In genomic region chr18:35635171-35635570, GRCh38 we compare ENCODE assay signal across 19 cellular contexts. TPM values are rescaled to one million over a fixed set of nuclear protein-coding genes. Genes with fewer than 3 reads are reported as not detected.
A peak's percentile ranks its signal among the peaks of the same experiment; 100 is the strongest.
DNase-seq lines count a peak whose midpoint lies in the region; ATAC-seq, FAIRE-seq and TF ChIP-seq lines count a peak whose summit lies in the region.
"Had no signal": no experiment of that assay in that cellular context is flagged by ENCODE, and none has a peak within 500 bp of the region (broad histone marks: within the 10 kb centered on the region; RNA-seq: fewer than 3 reads in every experiment).

No MANE protein-coding gene starts in this region.

- no peak overlapping the region for H3K9ac ChIP-seq in HepG2 (ENCODE audit: insufficient read depth, low read depth, low read length)

- TF ChIP-seq RAD21 in HepG2 (CRISPR knock-in tag; IDR thresholded peaks at IDR 0.05): no peak

- no peak overlapping the region for H2AFZ ChIP-seq in HepG2 (ENCODE audit: low read length)

- peak; percentile 4 for DNase-seq in HepG2 (ENCODE audit: low spot score)
- DNase-seq in right lobe of liver: no peak
- DNase-seq in dermis blood vessel endothelial cell: peak; percentile 84
- DNase-seq in lower lobe of right lung: no peak
- no peak for DNase-seq in NCI-H1048 (lab: John Stamatoyannopoulos, UW)
- DNase-seq in prostate gland (ENCODE audit: low spot score): no peak
- DNase-seq: 8988T; activated CD4-positive, alpha-beta T cell treated with anti-CD3 and anti-CD28 coated beads, Interleukin-2, amount 50 U/mL, for 48 hours; activated effector memory CD4-positive, alpha-beta T cell treated with anti-CD3 and anti-CD28 coated beads, Interleukin-2, amount 50 U/mL, for 16 hours; DMS 273 treated with DMSO at 0.1 percent for 48 hours; naive B cell; stimulated activated CD4-positive, alpha-beta T cell treated with anti-CD3 and anti-CD28 coated beads, Interleukin-12 subunit alpha, Interleukin-12 subunit beta, amount 100 ng/mL, for 4 hours; T1000; upper lobe of right lung had no signal

- H3K4me3 ChIP-seq in HepG2 (replicated peaks in 1 of 3; ENCODE audit: insufficient read depth in 1 of 3, low read depth in 2 of 3, low read length in 3 of 3) (no peak overlapping the region), right lobe of liver (no peak overlapping the region), lower lobe of right lung (no peak overlapping the region), prostate gland (no peak overlapping the region)
- H3K4me3 ChIP-seq: cardiac muscle cell, esophagus muscularis mucosa, upper lobe of right lung had no signal

- TF ChIP-seq EP300 in HepG2 (IDR thresholded peaks at IDR 0.05; ENCODE audit: low read depth in 2 of 2, low read length in 2 of 2) (no peak), HepG2 (CRISPR knock-in tag; IDR thresholded peaks at IDR 0.05; ENCODE audit: borderline replicate concordance) (no peak)

- in situ Hi-C loops in HepG2 (cut with HindIII; ENCODE audit: extremely low pct_ligation_motif_present, low pct_unique_long_range_greater_than_20kb): no loop called here

- H3K4me2 ChIP-seq in HepG2 (ENCODE audit: low read depth, low read length): no peak overlapping the region

- H3K27ac ChIP-seq in HepG2 (ENCODE audit: extremely low read length, insufficient read depth, low read length) (no peak overlapping the region), right lobe of liver (no peak overlapping the region), lower lobe of right lung (peak overlapping the region; percentile 3), prostate gland (no peak overlapping the region)
- H3K27ac ChIP-seq: cardiac muscle cell, upper lobe of right lung had no signal

- POLR2A ChIA-PET in HepG2 (lab: Yijun Ruan, JAX): no interaction called here

- no TSS peak for BruUV-seq in HepG2 (replicated peaks; lab: Mats Ljungman, UMichigan)

- ATAC-seq in HepG2: no peak
- ATAC-seq in right lobe of liver: no peak
- no peak for ATAC-seq in lower lobe of right lung
- ATAC-seq in HG02884 (IDR thresholded peaks at IDR 0.05; ENCODE audit: unreplicated experiment): no peak
- no peak for ATAC-seq in HG03354 (IDR thresholded peaks at IDR 0.05; ENCODE audit: poor library complexity, severe bottlenecking, unreplicated experiment)
- ATAC-seq: upper lobe of right lung had no signal

- no peaks in the 10 kb centered on the region for H3K27me3 ChIP-seq in HepG2 (ENCODE audit: control insufficient read depth in 1 of 2, insufficient read depth in 2 of 2, low read length in 2 of 2)
- no peaks in the 10 kb centered on the region for H3K27me3 ChIP-seq in right lobe of liver
- H3K27me3 ChIP-seq in lower lobe of right lung (ENCODE audit: low read depth): no peaks in the 10 kb centered on the region
- H3K27me3 ChIP-seq in prostate gland (replicated peaks; ENCODE audit: insufficient read depth): no peaks in the 10 kb centered on the region
- H3K27me3 ChIP-seq: cardiac muscle cell, esophagus muscularis mucosa, upper lobe of right lung had no signal

- CTCF ChIA-PET in HepG2 (lab: Yijun Ruan, JAX; ENCODE audit: low intra/inter-chr PET ratio, low total read pairs): no interaction called here

- H3K9me3 ChIP-seq in HepG2 (ENCODE audit: low read length) (peaks cover 19% of the 10 kb centered on the region), right lobe of liver (no peaks in the 10 kb centered on the region), lower lobe of right lung (no peaks in the 10 kb centered on the region), prostate gland (no peaks in the 10 kb centered on the region)
- H3K9me3 ChIP-seq: esophagus muscularis mucosa, upper lobe of right lung had no signal

- H3K36me3 ChIP-seq in HepG2 (replicated peaks in 1 of 2; ENCODE audit: control insufficient read depth in 1 of 2, insufficient read depth in 2 of 2, low read length in 2 of 2): 0 out of 5 replicates have a peak, but pooled peaks cover 0 to 1% of the 10 kb centered on the region in 2 experiments
- H3K36me3 ChIP-seq in right lobe of liver: no peaks in the 10 kb centered on the region
- H3K36me3 ChIP-seq in lower lobe of right lung: no peaks in the 10 kb centered on the region
- H3K36me3 ChIP-seq in prostate gland: no peaks in the 10 kb centered on the region
- H3K36me3 ChIP-seq: cardiac muscle cell, esophagus muscularis mucosa, upper lobe of right lung had no signal

- H3K4me1 ChIP-seq in HepG2 (ENCODE audit: insufficient read depth, low read length) (no peaks in the 10 kb centered on the region), right lobe of liver (no peaks in the 10 kb centered on the region), lower lobe of right lung (no peaks in the 10 kb centered on the region), prostate gland (replicated peaks) (no peaks in the 10 kb centered on the region)
- H3K4me1 ChIP-seq: upper lobe of right lung had no signal

- intact Hi-C loops in HepG2 (cut with micrococcal nuclease; ENCODE audit: unreplicated experiment): no loop called here
- intact Hi-C loops in right lobe of liver (cut with DNase I): no loop called here
- intact Hi-C loops in lower lobe of right lung (cut with DNase I): no loop called here
- intact Hi-C loops in prostate gland (cut with DNase I): no loop called here

- TF ChIP-seq POLR2A in HepG2 (IDR thresholded peaks at IDR 0.05; ENCODE audit: insufficient read depth in 1 of 2, low read depth in 2 of 2, low read length in 2 of 2) (no peak), right lobe of liver (IDR thresholded peaks at IDR 0.05) (no peak), prostate gland (IDR thresholded peaks at IDR 0.05) (no peak)

- no peak for FAIRE-seq in HepG2 (lab: Jason Lieb, UNC)
- FAIRE-seq: GM12891 had no signal

- H3K79me2 ChIP-seq in HepG2 (ENCODE audit: insufficient read depth, low read length): no peaks in the 10 kb centered on the region

- H4K20me1 ChIP-seq in HepG2 (ENCODE audit: insufficient read depth, low read length): no peaks in the 10 kb centered on the region

- 96% methylated on average over 2 of the region's 2 CpGs for WGBS in HepG2 (ENCODE audit: low lambda C conversion rate)
- 76% methylated on average over 2 of the region's 2 CpGs for WGBS in right lobe of liver (ENCODE audit: insufficient coverage, low coverage, low lambda C conversion rate, missing lambda C conversion rate)
- 9% methylated on average over 2 of the region's 2 CpGs for WGBS in prostate gland

- TF ChIP-seq CTCF in HepG2 (CRISPR knock-in tag; IDR thresholded peaks at IDR 0.05) (no peak), right lobe of liver (IDR thresholded peaks at IDR 0.05) (no peak), lower lobe of right lung (IDR thresholded peaks at IDR 0.05) (no peak), prostate gland (IDR thresholded peaks at IDR 0.05) (no peak)

TF ChIP-seq in HepG2, 621 proteins besides CTCF, POLR2A, EP300 and RAD21 (continues in another document):
- TF ChIP-seq KAT7 (CRISPR knock-in tag; IDR thresholded peaks at IDR 0.05; ENCODE audit: borderline replicate concordance) (no peak), NAIF1 (CRISPR knock-in tag; IDR thresholded peaks at IDR 0.05; ENCODE audit: borderline replicate concordance) (no peak), ZFP82 (CRISPR knock-in tag; IDR thresholded peaks at IDR 0.05; ENCODE audit: borderline replicate concordance) (no peak), ZNF589 (CRISPR knock-in tag; conservative IDR thresholded peaks at IDR 0.05) (no peak), ZNF562 (CRISPR knock-in tag; IDR thresholded peaks at IDR 0.05; ENCODE audit: borderline replicate concordance) (no peak), ZBTB46 (CRISPR knock-in tag; IDR thresholded peaks at IDR 0.05; ENCODE audit: borderline replicate concordance) (no peak), SATB2 (CRISPR knock-in tag; IDR thresholded peaks at IDR 0.05) (no peak), XRCC5 (optimal IDR thresholded peaks at IDR 0.05; ENCODE audit: low read length) (no peak), TEAD3 (CRISPR knock-in tag; optimal IDR thresholded peaks at IDR 0.05; ENCODE audit: borderline replicate concordance) (no peak)

RNA-seq across cellular contexts. Expression of gene GALNT1, which starts 53.6 kb away (rescaled TPM):
- 100 and 101 TPM in 2 replicates for total RNA-seq in HepG2 (2016; rRNA removed; fragmentation: Illumina TruSeq; extraction: Trizol)
- total RNA-seq in HepG2 (2016; cell fraction: cytosol; rRNA removed; fragmentation: Illumina TruSeq; extraction: Trizol; ENCODE audit: low read depth): 24.4 and 25.0 TPM in 2 replicates
- 97.8 and 106 TPM in 2 replicates for total RNA-seq in HepG2 (2016; cell fraction: insoluble cytoplasmic fraction; rRNA removed; fragmentation: Illumina TruSeq; extraction: Trizol)
- 103 and 117 TPM in 2 replicates for total RNA-seq in HepG2 (2016; cell fraction: membrane; rRNA removed; fragmentation: Illumina TruSeq; extraction: Trizol)
- 57.3 and 63.3 TPM in 2 replicates for total RNA-seq in HepG2 (2016; cell fraction: nucleus; rRNA removed; fragmentation: Illumina TruSeq; extraction: Trizol)
- polyA plus RNA-seq in HepG2 (2011; rRNA removed): 29.5 and 41.1 TPM in 2 replicates
- polyA plus RNA-seq in HepG2 (2011; cell fraction: cytosol; rRNA removed): 16.2 and 27.6 TPM in 2 replicates
- 5.3 and 6.6 TPM in 2 replicates for polyA plus RNA-seq in HepG2 (2011; cell fraction: nucleus; rRNA removed)
- polyA plus RNA-seq in HepG2 (2012): 30.9 and 42.2 TPM in 2 replicates
- polyA plus RNA-seq in HepG2 (2016; cell fraction: cytosol; fragmentation: Illumina TruSeq; extraction: Trizol; ENCODE audit: low read depth): 23.9 and 26.1 TPM in 2 replicates
- 75.7 and 83.7 TPM in 2 replicates for polyA plus RNA-seq in HepG2 (2016; cell fraction: insoluble cytoplasmic fraction; fragmentation: Illumina TruSeq; extraction: Trizol; ENCODE audit: low read depth)
- polyA plus RNA-seq in HepG2 (2016; cell fraction: membrane; fragmentation: Illumina TruSeq; extraction: Trizol; ENCODE audit: low read depth): 57.2 and 64.0 TPM in 2 replicates
- polyA plus RNA-seq in HepG2 (2016; cell fraction: nucleus; fragmentation: Illumina TruSeq; extraction: Trizol; ENCODE audit: insufficient read depth, low read depth): 52.0 and 52.9 TPM in 2 replicates
- 26.4 and 26.8 TPM in 2 replicates for polyA minus RNA-seq in HepG2 (2011; rRNA and poly(A)+ RNA removed; ENCODE audit: low replicate concordance)
- polyA minus RNA-seq in HepG2 (2011; cell fraction: cytosol; rRNA and poly(A)+ RNA removed): 38.5 and 40.9 TPM in 2 replicates
- 29.9 and 36.9 TPM in 2 replicates for polyA minus RNA-seq in HepG2 (2011; cell fraction: nucleus; rRNA and poly(A)+ RNA removed)
- total RNA-seq in right lobe of liver: 10 to 100 TPM; 28.0 to 47.4 (median 40.4) TPM
- total RNA-seq in dermis blood vessel endothelial cell: 317 and 436 TPM in 2 replicates
- total RNA-seq in lower lobe of right lung: 57.2 TPM
- 10 to 100 TPM; 40.2 to 50.6 TPM for total RNA-seq in prostate gland

Comparison
In these comparisons a context has a peak if more than half of its experiments do, and no peak if none do; other contexts are left out.
1. DNase-seq: peak in HepG2 (single experiment) and dermis blood vessel endothelial cell (single experiment); none in right lobe of liver (0 of 3), lower lobe of right lung (single experiment), NCI-H1048 (single experiment) and prostate gland (single experiment).